1 cellular context compared by ENCODE assay signal in genomic region chr12:94100990-94101901, GRCh38.
TF ChIP-seq lines count a peak whose summit lies in the region.

No MANE protein-coding gene starts in this region.

TF ChIP-seq in IMR-90, 13 proteins besides CTCF, POLR2A, EP300 and RAD21 (continued from another document):
- TF ChIP-seq, protein P1, sequence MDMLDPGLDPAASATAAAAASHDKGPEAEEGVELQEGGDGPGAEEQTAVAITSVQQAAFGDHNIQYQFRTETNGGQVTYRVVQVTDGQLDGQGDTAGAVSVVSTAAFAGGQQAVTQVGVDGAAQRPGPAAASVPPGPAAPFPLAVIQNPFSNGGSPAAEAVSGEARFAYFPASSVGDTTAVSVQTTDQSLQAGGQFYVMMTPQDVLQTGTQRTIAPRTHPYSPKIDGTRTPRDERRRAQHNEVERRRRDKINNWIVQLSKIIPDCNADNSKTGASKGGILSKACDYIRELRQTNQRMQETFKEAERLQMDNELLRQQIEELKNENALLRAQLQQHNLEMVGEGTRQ (IDR thresholded peaks at IDR 0.05; ENCODE audit: low read depth, low read length): no peak
- 0 out of 2 replicates have a peak, but pooled peaks have one; percentile 27 for TF ChIP-seq MXI1 (IDR thresholded peaks at IDR 0.05; ENCODE audit: borderline replicate concordance, low read depth, low read length)
- no peak for TF ChIP-seq NFE2L2 (IDR thresholded peaks at IDR 0.05; ENCODE audit: low read depth, low read length)
- TF ChIP-seq ELK1 (IDR thresholded peaks at IDR 0.05; ENCODE audit: borderline replicate concordance, low read depth, low read length): no peak
- TF ChIP-seq MAZ (IDR thresholded peaks at IDR 0.05; ENCODE audit: borderline replicate concordance, low read depth, low read length): peak; percentile 22; the same call in 1 of the 2 replicates
